Comparison of ENCODE assay signal across 7 cellular contexts in the genomic region with DNA sequence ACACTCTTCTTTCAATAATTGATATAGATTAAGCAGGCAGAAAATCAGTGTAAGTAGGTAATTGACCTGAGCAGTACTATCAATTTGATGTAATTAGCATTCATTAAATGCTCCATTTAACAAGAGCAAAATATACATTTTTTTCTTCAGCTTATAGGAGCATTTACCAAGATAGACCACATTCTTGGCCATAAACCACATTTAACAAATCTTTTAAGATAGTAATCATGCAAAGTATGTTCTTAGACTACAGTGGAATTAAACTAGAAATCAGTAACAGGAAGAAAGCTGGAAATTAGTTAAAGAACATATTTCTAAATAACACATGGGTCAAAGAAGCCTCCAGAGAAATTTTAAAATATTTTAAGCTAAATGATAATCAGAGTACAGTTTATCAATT.
"Had no signal": no experiment of that assay in that cellular context is flagged by ENCODE, and none has a peak within 500 bp of the region (broad histone marks: within the 10 kb centered on the region; RNA-seq: fewer than 3 reads in every experiment).

No MANE protein-coding gene starts in this region.

- H3K9ac ChIP-seq: GM23248 had no signal

- H3K27ac ChIP-seq: GM23248 had no signal

- H3K4me3 Mint-ChIP-seq: HFFc6 had no signal

- H3K9me3 Mint-ChIP-seq: HFFc6 had no signal

- H2AFZ ChIP-seq: GM23248 had no signal

- H3K4me3 ChIP-seq: GM23248, HAP-1 had no signal

- H3K4me1 ChIP-seq: HAP-1 had no signal

- H3K36me3 ChIP-seq: HAP-1 had no signal

- DNase-seq: GM23248, GOT3, H7, HFFc6, IMR-90 had no signal

- ATAC-seq: HCT116 had no signal

- H3K27ac Mint-ChIP-seq: HFFc6 had no signal
